8 cellular contexts compared by ENCODE assay signal in the genomic region with DNA sequence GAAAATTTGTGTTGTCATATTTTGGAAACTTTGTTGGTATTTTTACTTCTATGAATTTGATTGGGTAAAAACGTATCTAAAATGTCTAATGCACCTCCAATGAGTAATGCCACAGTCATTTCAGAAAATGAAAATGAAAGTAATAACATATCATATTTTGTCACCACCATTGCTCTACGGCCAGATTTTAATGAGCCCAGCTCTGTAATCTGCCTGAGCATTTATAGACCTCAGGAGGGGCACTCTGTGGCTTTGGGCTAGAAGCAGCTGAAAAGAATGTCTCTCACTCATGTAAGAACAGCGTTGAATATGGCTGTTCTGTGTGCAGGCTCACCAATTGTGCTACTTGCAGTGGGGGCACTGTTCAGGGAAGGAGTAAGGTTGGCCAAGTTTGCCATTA. TPM values are rescaled to one million over a fixed set of nuclear protein-coding genes. Genes with fewer than 3 reads are reported as not detected.
DNase-seq lines count a peak whose midpoint lies in the region; ATAC-seq and TF ChIP-seq lines count a peak whose summit lies in the region.

No MANE protein-coding gene starts in this region.

- no peak overlapping the region for H3K4me3 Mint-ChIP-seq in activated naive CD4-positive, alpha-beta T cell treated with anti-CD3 and anti-CD28 coated beads for 36 hours

- H3K36me3 ChIP-seq in MM.1S (replicated peaks; ENCODE audit: insufficient read depth, low read length) (no peaks in the 10 kb centered on the region), fibroblast of lung (ENCODE audit: control insufficient read depth, insufficient read depth, low read length) (no peaks in the 10 kb centered on the region)

- peak overlapping the region; percentile 51 for H2AFZ ChIP-seq in MM.1S (ENCODE audit: low read length)
- H2AFZ ChIP-seq in fibroblast of lung (ENCODE audit: low read length) = peak overlapping the region; percentile 70

- intact Hi-C loops in activated naive CD4-positive, alpha-beta T cell treated with anti-CD3 and anti-CD28 coated beads for 36 hours (cut with micrococcal nuclease) = no loop called here

- H3K79me2 ChIP-seq in MM.1S (ENCODE audit: low read length) (no peaks in the 10 kb centered on the region), fibroblast of lung (ENCODE audit: control insufficient read depth, insufficient read depth, low read length) (no peaks in the 10 kb centered on the region)

- H3K36me3 Mint-ChIP-seq in activated naive CD4-positive, alpha-beta T cell treated with anti-CD3 and anti-CD28 coated beads for 36 hours (ENCODE audit: low read depth) = no peaks in the 10 kb centered on the region

- TF ChIP-seq CTCF in MM.1S (IDR thresholded peaks at IDR 0.05; ENCODE audit: low read length) (no peak), fibroblast of lung (conservative IDR thresholded peaks at IDR 0.05 in 1 of 2, IDR thresholded peaks at IDR 0.05 in 1 of 2; ENCODE audit: low read depth in 1 of 2, low read length in 2 of 2) (no peak)

- H3K4me2 ChIP-seq in MM.1S (ENCODE audit: low read depth, low read length) = peak overlapping the region; percentile 45
- H3K4me2 ChIP-seq in fibroblast of lung (ENCODE audit: extremely low read depth, insufficient read depth, low read length) = peak overlapping the region; percentile 56

- ATAC-seq in GM21723 (IDR thresholded peaks at IDR 0.05; ENCODE audit: unreplicated experiment) = peak; percentile 80

- no peak overlapping the region for H3K9ac ChIP-seq in MM.1S (ENCODE audit: low read length)
- no peak overlapping the region for H3K9ac ChIP-seq in fibroblast of lung (ENCODE audit: insufficient read depth, low read length)

- H4K20me1 ChIP-seq in MM.1S (ENCODE audit: insufficient read depth, low read length) = no peaks in the 10 kb centered on the region
- no peaks in the 10 kb centered on the region for H4K20me1 ChIP-seq in fibroblast of lung (ENCODE audit: control insufficient read depth, extremely low read depth, insufficient read depth, low read length)

- peaks cover 11% of the 10 kb centered on the region for H3K4me1 Mint-ChIP-seq in activated naive CD4-positive, alpha-beta T cell treated with anti-CD3 and anti-CD28 coated beads for 36 hours (ENCODE audit: low read depth)

- H3K9me3 ChIP-seq in MM.1S (replicated peaks; ENCODE audit: insufficient read depth, low read length) = no peaks in the 10 kb centered on the region
- no peaks in the 10 kb centered on the region for H3K9me3 ChIP-seq in fibroblast of lung (ENCODE audit: control insufficient read depth, insufficient read depth, low read depth, low read length)

- H3K9me3 Mint-ChIP-seq in activated naive CD4-positive, alpha-beta T cell treated with anti-CD3 and anti-CD28 coated beads for 36 hours = no peaks in the 10 kb centered on the region

- H3K27me3 ChIP-seq in MM.1S (replicated peaks; ENCODE audit: insufficient read depth, low read length) (no peaks in the 10 kb centered on the region), fibroblast of lung (ENCODE audit: control insufficient read depth, insufficient read depth, low read length) (no peaks in the 10 kb centered on the region)

- peak overlapping the region; percentile 9; the same call in 1 of the 2 replicates for H3K27ac ChIP-seq in MM.1S (ENCODE audit: low read length)
- H3K27ac ChIP-seq in fibroblast of lung (ENCODE audit: insufficient read depth, low read length) = no peak overlapping the region

- H3K9me2 ChIP-seq in MM.1S (replicated peaks; ENCODE audit: insufficient read depth, low read length) = no peaks in the 10 kb centered on the region

- no peaks in the 10 kb centered on the region for H3F3A ChIP-seq in MM.1S (ENCODE audit: insufficient read depth, low read length)

- no peaks in the 10 kb centered on the region for H3K27me3 Mint-ChIP-seq in activated naive CD4-positive, alpha-beta T cell treated with anti-CD3 and anti-CD28 coated beads for 36 hours (ENCODE audit: low read depth)

- H3K27ac Mint-ChIP-seq in activated naive CD4-positive, alpha-beta T cell treated with anti-CD3 and anti-CD28 coated beads for 36 hours = no peak overlapping the region

- DNase-seq in ELR (ENCODE audit: low read depth) (peak; percentile 52), MM.1S (peak; percentile 66), fibroblast of lung (ENCODE audit: low read depth in 2 of 2) (peak; percentile 12 to 44), NCI-H2171 (lab: John Stamatoyannopoulos, UW) (no peak), NCI-H510A (lab: John Stamatoyannopoulos, UW) (no peak)
- no peak for DNase-seq in NK-92 treated with Interleukin-12 subunit alpha and Interleukin-12 subunit beta, amount 100 ng/mL, for 24 hours (lab: John Stamatoyannopoulos, UW)
- DNase-seq in activated naive CD4-positive, alpha-beta T cell treated with anti-CD3 and anti-CD28 coated beads for 36 hours = no peak

- CTCF ChIA-PET in activated naive CD4-positive, alpha-beta T cell treated with anti-CD3 and anti-CD28 coated beads for 36 hours (lab: Charles Lee) = no interaction called here

- H3K4me1 ChIP-seq in MM.1S (ENCODE audit: low read length) (no peaks in the 10 kb centered on the region), fibroblast of lung (ENCODE audit: control insufficient read depth, extremely low read depth, insufficient read depth, low read length) (no peaks in the 10 kb centered on the region)

- H3K4me3 ChIP-seq in MM.1S (ENCODE audit: low read length) (peak overlapping the region; percentile 28), fibroblast of lung (replicated peaks in 1 of 4; ENCODE audit: control extremely low read depth in 1 of 4, insufficient read depth in 1 of 4, low read depth in 3 of 4, low read length in 4 of 4) (peak overlapping the region in 3 of 4 experiments; percentile 19 to 53 (median 44))

RNA-seq across cellular contexts. Expression of a gene that starts 32.7 kb away (rescaled TPM):
- under 0.01 TPM in 2 replicates for total RNA-seq in fibroblast of lung
- polyA plus RNA-seq in fibroblast of lung = 0.01 and 0.02 TPM in 2 replicates
- 0.01 TPM in 1 of 2 replicates, not detected in the other for polyA plus RNA-seq in fibroblast of lung (2012)
- not detected in 2 replicates for polyA minus RNA-seq in fibroblast of lung (ENCODE audit: low replicate concordance)
- not detected for total RNA-seq in activated naive CD4-positive, alpha-beta T cell treated with anti-CD3 and anti-CD28 coated beads for 36 hours

Comparison
In these comparisons a context has a peak if more than half of its experiments do, and no peak if none do; other contexts are left out.
1. DNase-seq: peak in ELR (single experiment), MM.1S (single experiment) and fibroblast of lung (2 of 2); none in NCI-H2171 (single experiment), NK-92 treated with Interleukin-12 subunit alpha and Interleukin-12 subunit beta, amount 100 ng/mL, for 24 hours (single experiment), activated naive CD4-positive, alpha-beta T cell treated with anti-CD3 and anti-CD28 coated beads for 36 hours (single experiment) and NCI-H510A (single experiment).